ENCODE assay signal across 1 cellular context in genomic region chr9:127204771-127205470, GRCh38.
TF ChIP-seq lines count a peak whose summit lies in the region.

No MANE protein-coding gene starts in this region.

TF ChIP-seq in HepG2, 621 proteins besides CTCF, POLR2A, EP300 and RAD21 (continued from another document):
- no peak for TF ChIP-seq MLXIP (CRISPR knock-in tag; IDR thresholded peaks at IDR 0.05; ENCODE audit: borderline replicate concordance)
- no peak for TF ChIP-seq SRSF4 (IDR thresholded peaks at IDR 0.05; ENCODE audit: low read depth, low read length, poor library complexity, severe bottlenecking)
